Comparison of ENCODE assay signal across 13 cellular contexts in genomic region chr2:201918981-201919380, GRCh38.
DNase-seq lines count a peak whose midpoint lies in the region; ATAC-seq and TF ChIP-seq lines count a peak whose summit lies in the region.
"Had no signal": no experiment of that assay in that cellular context is flagged by ENCODE, and none has a peak within 500 bp of the region (broad histone marks: within the 10 kb centered on the region; RNA-seq: fewer than 3 reads in every experiment).

No MANE protein-coding gene starts in this region.

- H3K27ac ChIP-seq in GM23338 (ENCODE audit: low read depth) (no peak overlapping the region), duodenal mucosa (ENCODE audit: low read depth, low read length) (no peak overlapping the region), mesendoderm (ENCODE audit: low read depth, low read length) (no peak overlapping the region)
- H3K27ac ChIP-seq: C4-2B had no signal

- ATAC-seq in GM23338: no peak

- H3K4ac ChIP-seq in mesendoderm (ENCODE audit: low read depth, low read length): no peak overlapping the region

- H3K36me3 ChIP-seq in GM23338 (ENCODE audit: insufficient read depth): no peaks in the 10 kb centered on the region
- no peaks in the 10 kb centered on the region for H3K36me3 ChIP-seq in duodenal mucosa (ENCODE audit: control insufficient read depth in 1 of 2, insufficient read depth in 2 of 2, low read length in 2 of 2)
- no peaks in the 10 kb centered on the region for H3K36me3 ChIP-seq in mesendoderm (ENCODE audit: control insufficient read depth, insufficient read depth, low read length)
- H3K36me3 ChIP-seq: BE2C had no signal

- peaks cover 6% of the 10 kb centered on the region for H3K27me3 Mint-ChIP-seq in GM23338 (ENCODE audit: insufficient read depth, low read depth, poor library complexity)

- H3K4me2 ChIP-seq in GM23338 (no peak overlapping the region), mesendoderm (ENCODE audit: low read length) (no peak overlapping the region)

- DNase-seq in DMS53 (lab: John Stamatoyannopoulos, UW) (peak; percentile 45), GM23338 (ENCODE audit: low spot score) (no peak), mesendoderm (no peak), activated gamma-delta T cell treated with Interleukin-2 at 50 U/mL for 16 hours (no peak), NOMO-1 treated with dmso at 0.1 percent for 144 hours (lab: John Stamatoyannopoulos, UW; ENCODE audit: unreplicated experiment) (no peak), MV-4-11 (lab: John Stamatoyannopoulos, UW) (no peak), GM19240 (ENCODE audit: insufficient read length, low spot score) (no peak)
- DNase-seq: BE2C; CD4-positive, alpha-beta memory T cell; DND-41; H7 had no signal

- H3K56ac ChIP-seq in mesendoderm (ENCODE audit: low read length): no peak overlapping the region

- H3K36me3 Mint-ChIP-seq in GM23338 (ENCODE audit: low read depth): no peaks in the 10 kb centered on the region
- H3K36me3 Mint-ChIP-seq: CD4-positive, alpha-beta memory T cell had no signal

- H3K79me2 ChIP-seq in GM23338 (replicated peaks; ENCODE audit: insufficient read depth) (no peaks in the 10 kb centered on the region), mesendoderm (ENCODE audit: control insufficient read depth, insufficient read depth, low read length) (no peaks in the 10 kb centered on the region)

- peak overlapping the region; percentile 3 for H4K5ac ChIP-seq in mesendoderm (ENCODE audit: low read length)

- H2BK5ac ChIP-seq in mesendoderm (ENCODE audit: low read length): no peak overlapping the region

- H3K23ac ChIP-seq in mesendoderm (ENCODE audit: low read length): no peak overlapping the region

- H3K79me1 ChIP-seq in mesendoderm (ENCODE audit: low read length): no peaks in the 10 kb centered on the region

- no CpG with 5 or more reads among the region's 7 CpGs for WGBS in mesendoderm (ENCODE audit: extremely low coverage, insufficient coverage, low lambda C conversion rate)

- 0 out of 2 replicates have a peak, but pooled peaks cover 4% of the 10 kb centered on the region for H3K9me2 ChIP-seq in GM23338 (ENCODE audit: insufficient read depth)

- H3K4me3 ChIP-seq in GM23338: no peak overlapping the region
- H3K4me3 ChIP-seq in duodenal mucosa (ENCODE audit: low read depth in 1 of 2, low read length in 2 of 2): peak overlapping the region; percentile 1 to 31
- H3K4me3 ChIP-seq in mesendoderm (ENCODE audit: low read length): no peak overlapping the region

- H3K9ac ChIP-seq in duodenal mucosa (ENCODE audit: low read depth in 1 of 2, low read length in 2 of 2) (no peak overlapping the region), mesendoderm (ENCODE audit: low read length) (no peak overlapping the region)

- no peak overlapping the region for H3K18ac ChIP-seq in mesendoderm (ENCODE audit: low read length)

- no peak overlapping the region for H3K27ac Mint-ChIP-seq in GM23338
- H3K27ac Mint-ChIP-seq: CD4-positive, alpha-beta memory T cell had no signal

- no peak overlapping the region for H4K8ac ChIP-seq in mesendoderm (ENCODE audit: low read depth, low read length)

- H4K20me1 ChIP-seq in GM23338 (replicated peaks; ENCODE audit: insufficient read depth): no peaks in the 10 kb centered on the region

- H2BK15ac ChIP-seq in mesendoderm (replicated peaks; ENCODE audit: low read depth): peak overlapping the region; percentile 42

- H3K4me1 ChIP-seq in GM23338 (ENCODE audit: insufficient read depth) (peaks cover 12% of the 10 kb centered on the region), duodenal mucosa (ENCODE audit: control insufficient read depth in 1 of 2, insufficient read depth in 2 of 2, low read length in 2 of 2) (peaks cover 2 to 12% of the 10 kb centered on the region in 2 donors), mesendoderm (ENCODE audit: control insufficient read depth, low read depth, low read length) (peaks cover 13% of the 10 kb centered on the region)
- H3K4me1 ChIP-seq: BE2C had no signal

- H3K27me3 ChIP-seq in GM23338 (ENCODE audit: insufficient read depth) (no peaks in the 10 kb centered on the region), duodenal mucosa (ENCODE audit: control insufficient read depth in 1 of 2, insufficient read depth in 2 of 2, low read length in 2 of 2) (no peaks in the 10 kb centered on the region), mesendoderm (ENCODE audit: insufficient read depth, low read length, poor library complexity) (no peaks in the 10 kb centered on the region)
- H3K27me3 ChIP-seq: BE2C had no signal

- H3K4me3 Mint-ChIP-seq in GM23338: no peak overlapping the region
- H3K4me3 Mint-ChIP-seq: CD4-positive, alpha-beta memory T cell had no signal

- peak overlapping the region; percentile 85 for H2AK5ac ChIP-seq in mesendoderm (ENCODE audit: low read length)

- peaks cover 22% of the 10 kb centered on the region for H3K4me1 Mint-ChIP-seq in GM23338
- H3K4me1 Mint-ChIP-seq: CD4-positive, alpha-beta memory T cell had no signal

- H3K9me3 ChIP-seq in duodenal mucosa (ENCODE audit: control insufficient read depth in 1 of 2, low read length in 2 of 2): no peaks in the 10 kb centered on the region
- H3K9me3 ChIP-seq: BE2C had no signal

- H2AFZ ChIP-seq in GM23338: 0 out of 2 replicates have a peak overlapping the region, but pooled peaks have one; percentile 23

- H3K9me3 Mint-ChIP-seq in GM23338: peaks cover 3% of the 10 kb centered on the region; the same call in 2 of the 3 replicates

- no peak overlapping the region for H2BK120ac ChIP-seq in mesendoderm (ENCODE audit: low read depth, low read length)

- no peak for TF ChIP-seq CTCF in GM23338 (conservative IDR thresholded peaks at IDR 0.05; ENCODE audit: low read depth in 2 of 2)

- H3F3A ChIP-seq in GM23338 (replicated peaks; ENCODE audit: low read depth): no peaks in the 10 kb centered on the region

TF ChIP-seq in GM23338, 12 proteins besides CTCF, POLR2A, EP300 and RAD21 (continues in another document):
- no peak for TF ChIP-seq EZH2phosphoT487 (IDR thresholded peaks at IDR 0.05; ENCODE audit: unreplicated experiment)
- TF ChIP-seq ZNF114 (CRISPR knock-in tag; IDR thresholded peaks at IDR 0.05): no peak
- TF ChIP-seq STAT1 (IDR thresholded peaks at IDR 0.05; ENCODE audit: unreplicated experiment): no peak
- TF ChIP-seq, protein P1, sequence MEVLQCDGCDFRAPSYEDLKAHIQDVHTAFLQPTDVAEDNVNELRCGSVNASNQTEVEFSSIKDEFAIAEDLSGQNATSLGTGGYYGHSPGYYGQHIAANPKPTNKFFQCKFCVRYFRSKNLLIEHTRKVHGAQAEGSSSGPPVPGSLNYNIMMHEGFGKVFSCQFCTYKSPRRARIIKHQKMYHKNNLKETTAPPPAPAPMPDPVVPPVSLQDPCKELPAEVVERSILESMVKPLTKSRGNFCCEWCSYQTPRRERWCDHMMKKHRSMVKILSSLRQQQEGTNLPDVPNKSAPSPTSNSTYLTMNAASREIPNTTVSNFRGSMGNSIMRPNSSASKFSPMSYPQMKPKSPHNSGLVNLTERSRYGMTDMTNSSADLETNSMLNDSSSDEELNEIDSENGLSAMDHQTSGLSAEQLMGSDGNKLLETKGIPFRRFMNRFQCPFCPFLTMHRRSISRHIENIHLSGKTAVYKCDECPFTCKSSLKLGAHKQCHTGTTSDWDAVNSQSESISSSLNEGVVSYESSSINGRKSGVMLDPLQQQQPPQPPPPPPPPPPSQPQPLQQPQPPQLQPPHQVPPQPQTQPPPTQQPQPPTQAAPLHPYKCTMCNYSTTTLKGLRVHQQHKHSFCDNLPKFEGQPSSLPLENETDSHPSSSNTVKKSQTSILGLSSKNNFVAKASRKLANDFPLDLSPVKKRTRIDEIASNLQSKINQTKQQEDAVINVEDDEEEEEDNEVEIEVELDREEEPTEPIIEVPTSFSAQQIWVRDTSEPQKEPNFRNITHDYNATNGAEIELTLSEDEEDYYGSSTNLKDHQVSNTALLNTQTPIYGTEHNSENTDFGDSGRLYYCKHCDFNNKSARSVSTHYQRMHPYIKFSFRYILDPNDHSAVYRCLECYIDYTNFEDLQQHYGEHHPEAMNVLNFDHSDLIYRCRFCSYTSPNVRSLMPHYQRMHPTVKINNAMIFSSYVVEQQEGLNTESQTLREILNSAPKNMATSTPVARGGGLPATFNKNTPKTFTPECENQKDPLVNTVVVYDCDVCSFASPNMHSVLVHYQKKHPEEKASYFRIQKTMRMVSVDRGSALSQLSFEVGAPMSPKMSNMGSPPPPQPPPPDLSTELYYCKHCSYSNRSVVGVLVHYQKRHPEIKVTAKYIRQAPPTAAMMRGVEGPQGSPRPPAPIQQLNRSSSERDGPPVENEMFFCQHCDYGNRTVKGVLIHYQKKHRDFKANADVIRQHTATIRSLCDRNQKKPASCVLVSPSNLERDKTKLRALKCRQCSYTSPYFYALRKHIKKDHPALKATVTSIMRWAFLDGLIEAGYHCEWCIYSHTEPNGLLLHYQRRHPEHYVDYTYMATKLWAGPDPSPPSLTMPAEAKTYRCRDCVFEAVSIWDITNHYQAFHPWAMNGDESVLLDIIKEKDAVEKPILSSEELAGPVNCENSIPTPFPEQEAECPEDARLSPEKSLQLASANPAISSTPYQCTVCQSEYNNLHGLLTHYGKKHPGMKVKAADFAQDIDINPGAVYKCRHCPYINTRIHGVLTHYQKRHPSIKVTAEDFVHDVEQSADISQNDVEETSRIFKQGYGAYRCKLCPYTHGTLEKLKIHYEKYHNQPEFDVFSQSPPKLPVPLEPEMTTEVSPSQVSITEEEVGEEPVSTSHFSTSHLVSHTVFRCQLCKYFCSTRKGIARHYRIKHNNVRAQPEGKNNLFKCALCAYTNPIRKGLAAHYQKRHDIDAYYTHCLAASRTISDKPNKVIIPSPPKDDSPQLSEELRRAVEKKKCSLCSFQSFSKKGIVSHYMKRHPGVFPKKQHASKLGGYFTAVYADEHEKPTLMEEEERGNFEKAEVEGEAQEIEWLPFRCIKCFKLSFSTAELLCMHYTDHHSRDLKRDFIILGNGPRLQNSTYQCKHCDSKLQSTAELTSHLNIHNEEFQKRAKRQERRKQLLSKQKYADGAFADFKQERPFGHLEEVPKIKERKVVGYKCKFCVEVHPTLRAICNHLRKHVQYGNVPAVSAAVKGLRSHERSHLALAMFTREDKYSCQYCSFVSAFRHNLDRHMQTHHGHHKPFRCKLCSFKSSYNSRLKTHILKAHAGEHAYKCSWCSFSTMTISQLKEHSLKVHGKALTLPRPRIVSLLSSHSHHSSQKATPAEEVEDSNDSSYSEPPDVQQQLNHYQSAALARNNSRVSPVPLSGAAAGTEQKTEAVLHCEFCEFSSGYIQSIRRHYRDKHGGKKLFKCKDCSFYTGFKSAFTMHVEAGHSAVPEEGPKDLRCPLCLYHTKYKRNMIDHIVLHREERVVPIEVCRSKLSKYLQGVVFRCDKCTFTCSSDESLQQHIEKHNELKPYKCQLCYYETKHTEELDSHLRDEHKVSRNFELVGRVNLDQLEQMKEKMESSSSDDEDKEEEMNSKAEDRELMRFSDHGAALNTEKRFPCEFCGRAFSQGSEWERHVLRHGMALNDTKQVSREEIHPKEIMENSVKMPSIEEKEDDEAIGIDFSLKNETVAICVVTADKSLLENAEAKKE (CRISPR knock-in tag; IDR thresholded peaks at IDR 0.05): no peak

Comparison
In these comparisons a context has a peak if more than half of its experiments do, and no peak if none do; other contexts are left out.
1. H3K4me3 ChIP-seq: peak in duodenal mucosa (2 of 2); none in GM23338 (single experiment) and mesendoderm (single experiment).